Comparison of ENCODE assay signal across 8 cellular contexts in the genomic region with DNA sequence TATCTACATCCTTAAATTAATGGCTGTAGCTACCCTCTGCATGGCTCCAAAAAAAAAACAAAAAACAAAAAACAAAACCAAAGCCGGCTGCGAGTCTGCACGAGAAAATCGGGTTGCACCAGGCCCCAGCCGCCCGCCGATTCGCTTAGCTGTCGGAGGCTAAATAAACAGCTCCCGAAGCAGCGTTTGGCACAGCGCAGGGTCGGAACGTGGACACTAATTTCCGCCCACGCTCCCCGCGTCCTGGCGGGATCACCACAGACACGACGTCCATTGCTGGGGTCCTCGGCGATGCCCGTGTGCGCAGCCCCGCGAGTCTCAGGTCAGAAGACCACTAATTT. TPM values are rescaled to one million over a fixed set of nuclear protein-coding genes. Genes with fewer than 3 reads are reported as not detected.
DNase-seq lines count a peak whose midpoint lies in the region; ATAC-seq and TF ChIP-seq lines count a peak whose summit lies in the region.

No MANE protein-coding gene starts in this region.

- peaks cover 8 to 9% of the 10 kb centered on the region in 2 donors for H3K36me3 Mint-ChIP-seq in CD14-positive monocyte

- peaks cover 51% of the 10 kb centered on the region for H3K4me1 Mint-ChIP-seq in CD14-positive monocyte

- H3K27me3 Mint-ChIP-seq in CD14-positive monocyte (ENCODE audit: low read depth in 3 of 3) = peaks cover 0 to 2% (median 1%) of the 10 kb centered on the region in 3 donors

- H3K4me3 Mint-ChIP-seq in CD14-positive monocyte = peak overlapping the region; percentile 82 to 95

- ATAC-seq in GM21576 (IDR thresholded peaks at IDR 0.05; ENCODE audit: unreplicated experiment) (peak; percentile 9), HG03280 (IDR thresholded peaks at IDR 0.05; ENCODE audit: unreplicated experiment) (no peak)

- H3K27ac ChIP-seq in duodenal mucosa (ENCODE audit: low read depth, low read length) = peak overlapping the region; percentile 97
- peak overlapping the region; percentile 97 for H3K27ac ChIP-seq in mesodermal cell (ENCODE audit: low read depth, low read length, severe bottlenecking)

- 0% methylated on average over 23 of the region's 27 CpGs for WGBS in mesodermal cell (ENCODE audit: insufficient coverage in 2 of 2), 2 experiments

- DNase-seq in CD14-positive monocyte (ENCODE audit: low spot score) = peak; percentile 50
- peak; percentile 71 for DNase-seq in NCI-H1105 (lab: John Stamatoyannopoulos, UW)
- DNase-seq in activated CD4-positive, alpha-beta T cell treated with anti-CD3 and anti-CD28 coated beads for 4 hours = peak; percentile 44
- DNase-seq in stimulated activated CD8-positive, alpha-beta memory T cell treated with anti-CD3 and anti-CD28 coated beads, Interleukin-4, amount 100 ng/mL, for 4 hours (ENCODE audit: low read depth in 2 of 2, low spot score in 1 of 2) = peak; percentile 6 to 11

- intact Hi-C loops in CD14-positive monocyte (cut with micrococcal nuclease) = loop anchor here in 1 of 2 donors (10.0 kb wide), 1 partner anchor 235 kb away; the partner anchor contains the start of gene WNK1

- H3K9me3 Mint-ChIP-seq in CD14-positive monocyte = no peaks in the 10 kb centered on the region

- H3K4me3 ChIP-seq in duodenal mucosa (ENCODE audit: low read depth in 1 of 2, low read length in 2 of 2) (peak overlapping the region; percentile 74 to 95), mesodermal cell (ENCODE audit: extremely low read depth, insufficient read depth, low read length, poor library complexity, severe bottlenecking) (peak overlapping the region; percentile 84)

- peak overlapping the region; percentile 65 to 96 for H3K9ac ChIP-seq in duodenal mucosa (ENCODE audit: low read depth in 1 of 2, low read length in 2 of 2)

- H3K27me3 ChIP-seq in duodenal mucosa (ENCODE audit: control insufficient read depth in 1 of 2, insufficient read depth in 2 of 2, low read length in 2 of 2) = no peaks in the 10 kb centered on the region

- H3K9me3 ChIP-seq in duodenal mucosa (ENCODE audit: control insufficient read depth in 1 of 2, low read length in 2 of 2) (no peaks in the 10 kb centered on the region), mesodermal cell (ENCODE audit: control insufficient read depth, low read length) (no peaks in the 10 kb centered on the region)

- peaks cover 18 to 28% of the 10 kb centered on the region in 2 donors for H3K4me1 ChIP-seq in duodenal mucosa (ENCODE audit: control insufficient read depth in 1 of 2, insufficient read depth in 2 of 2, low read length in 2 of 2)
- H3K4me1 ChIP-seq in mesodermal cell (ENCODE audit: control insufficient read depth, insufficient read depth, low read length, poor library complexity, severe bottlenecking) = peaks cover 16% of the 10 kb centered on the region

- TF ChIP-seq CTCF in CD14-positive monocyte (IDR thresholded peaks at IDR 0.05) = no peak

- no peaks in the 10 kb centered on the region for H3K36me3 ChIP-seq in duodenal mucosa (ENCODE audit: control insufficient read depth in 1 of 2, insufficient read depth in 2 of 2, low read length in 2 of 2)
- no peaks in the 10 kb centered on the region for H3K36me3 ChIP-seq in mesodermal cell (ENCODE audit: control insufficient read depth, insufficient read depth, low read length)

- peak overlapping the region; percentile 88 to 96 (median 90) for H3K27ac Mint-ChIP-seq in CD14-positive monocyte

RNA-seq across cellular contexts. Expression of gene ERC1, which starts 0.7 kb away (rescaled TPM):
- 10 to 100 TPM in 1 of 2 donors, 1 to 10 TPM in 1; 4.0 to 14.3 TPM for polyA plus RNA-seq in CD14-positive monocyte
- polyA plus RNA-seq in mesodermal cell (2013, experiment 1 of 2) = 17.5 TPM
- polyA plus RNA-seq in mesodermal cell (2013, experiment 2 of 2) = 16.6 TPM

RNA-seq across cellular contexts. Expression of gene RAD52, which starts 40.8 kb away (rescaled TPM):
- polyA plus RNA-seq in CD14-positive monocyte = 1 to 10 TPM in 1 of 2 donors, under 1 TPM in 1; 0.79 to 1.1 TPM
- 24.2 TPM for polyA plus RNA-seq in mesodermal cell (2013, experiment 1 of 2)
- polyA plus RNA-seq in mesodermal cell (2013, experiment 2 of 2) = 23.5 TPM

Comparison
In these comparisons a context has a peak if more than half of its experiments do, and no peak if none do; other contexts are left out.
1. DNase-seq: peak in every context shown above with its lines; median percentile 71 in NCI-H1105; 50 in CD14-positive monocyte; 44 in activated CD4-positive, alpha-beta T cell treated with anti-CD3 and anti-CD28 coated beads for 4 hours; 8 in stimulated activated CD8-positive, alpha-beta memory T cell treated with anti-CD3 and anti-CD28 coated beads, Interleukin-4, amount 100 ng/mL, for 4 hours.